8 cellular contexts compared by ENCODE assay signal in genomic region chr10:81018898-81019890, GRCh38.
DNase-seq lines count a peak whose midpoint lies in the region; ATAC-seq and TF ChIP-seq lines count a peak whose summit lies in the region.

No MANE protein-coding gene starts in this region.

- no peaks in the 10 kb centered on the region for H3K27me3 ChIP-seq in breast epithelium

- H3K9me3 ChIP-seq in breast epithelium: no peaks in the 10 kb centered on the region

- H3K4me3 ChIP-seq in breast epithelium: peak overlapping the region in 1 of 3 donors; percentile 41

- H3K4me1 ChIP-seq in breast epithelium: peaks cover 0 to 5% of the 10 kb centered on the region in 2 donors

- peak in 2 of 3 donors; percentile 58 to 61 for TF ChIP-seq CTCF in breast epithelium (IDR thresholded peaks at IDR 0.05)

- H3K27ac ChIP-seq in breast epithelium: peak overlapping the region in 1 of 2 donors; percentile 30

- TF ChIP-seq POLR2A in breast epithelium (IDR thresholded peaks at IDR 0.05): no peak

- intact Hi-C loops in breast epithelium (cut with DNase I; ENCODE audit: low total_unique reads): no loop called here

- peak; percentile 72 for ATAC-seq in GM18870 (IDR thresholded peaks at IDR 0.05; ENCODE audit: unreplicated experiment)
- peak; percentile 87 for ATAC-seq in HG02981 (IDR thresholded peaks at IDR 0.05; ENCODE audit: unreplicated experiment)

- DNase-seq in DMS153 (lab: John Stamatoyannopoulos, UW): peak; percentile 11
- DNase-seq in DMS153 treated with DMSO at 0.1 percent for 48 hours (lab: John Stamatoyannopoulos, UW; ENCODE audit: unreplicated experiment): no peak
- DNase-seq in NCI-H2171 treated with DMSO at 0.1 percent for 48 hours (lab: John Stamatoyannopoulos, UW): peak; percentile 71
- DNase-seq in breast epithelium (ENCODE audit: low spot score in 2 of 2): peak in 1 of 2 donors; percentile 28
- DNase-seq in lung microvascular endothelial cell (ENCODE audit: low read depth in 2 of 2): peak; percentile 51 to 53
- no peak for DNase-seq in stimulated activated naive CD4-positive, alpha-beta T cell treated with Interleukin-2 at 50 U/mL for 16 hours (lab: John Stamatoyannopoulos, UW)

- H3K36me3 ChIP-seq in breast epithelium: no peaks in the 10 kb centered on the region

Comparison
In these comparisons a context has a peak if more than half of its experiments do, and no peak if none do; other contexts are left out.
1. DNase-seq: peak in DMS153 (single experiment), NCI-H2171 treated with DMSO at 0.1 percent for 48 hours (single experiment) and lung microvascular endothelial cell (2 of 2); none in DMS153 treated with DMSO at 0.1 percent for 48 hours (single experiment) and stimulated activated naive CD4-positive, alpha-beta T cell treated with Interleukin-2 at 50 U/mL for 16 hours (single experiment).